22 cellular contexts compared by ENCODE assay signal in genomic region chr2:16032282-16033031, GRCh38.
A peak's percentile ranks its signal among the peaks of the same experiment; 100 is the strongest.
DNase-seq lines count a peak whose midpoint lies in the region; ATAC-seq and TF ChIP-seq lines count a peak whose summit lies in the region.
"Had no signal": no experiment of that assay in that cellular context is flagged by ENCODE, and none has a peak within 500 bp of the region (broad histone marks: within the 10 kb centered on the region; RNA-seq: fewer than 3 reads in every experiment).

No MANE protein-coding gene starts in this region.

- no peaks in the 10 kb centered on the region for H3K36me3 Mint-ChIP-seq in neural progenitor cell
- H3K36me3 Mint-ChIP-seq: CD14-positive monocyte; CD4-positive, alpha-beta memory T cell; CD4-positive, CD25-positive, alpha-beta regulatory T cell; CD8-positive, alpha-beta memory T cell had no signal

- H2AFZ ChIP-seq in neural progenitor cell (replicated peaks): no peak overlapping the region

- H3K36me3 ChIP-seq in BE2C: no peaks in the 10 kb centered on the region
- no peaks in the 10 kb centered on the region for H3K36me3 ChIP-seq in neural progenitor cell
- H3K36me3 ChIP-seq: BLaER1 had no signal

- H3K4me3 Mint-ChIP-seq in neural progenitor cell: peak overlapping the region; percentile 39
- H3K4me3 Mint-ChIP-seq: B cell; CD14-positive monocyte; CD4-positive, alpha-beta memory T cell; CD4-positive, CD25-positive, alpha-beta regulatory T cell; CD8-positive, alpha-beta memory T cell had no signal

- H3K27ac Mint-ChIP-seq in neural progenitor cell: no peak overlapping the region
- H3K27ac Mint-ChIP-seq: B cell; CD4-positive, alpha-beta memory T cell; CD4-positive, CD25-positive, alpha-beta regulatory T cell; CD8-positive, alpha-beta memory T cell had no signal

- peak overlapping the region; percentile 82 for H3K27ac ChIP-seq in VCaP
- H3K27ac ChIP-seq in neural progenitor cell: no peak overlapping the region
- peak overlapping the region; percentile 94 for H3K27ac ChIP-seq in substantia nigra (ENCODE audit: low read depth, low read length, poor library complexity, severe bottlenecking)
- H3K27ac ChIP-seq: 22Rv1, A549, BLaER1 had no signal

- H3K27me3 ChIP-seq in BE2C (no peaks in the 10 kb centered on the region), neural progenitor cell (no peaks in the 10 kb centered on the region)
- H3K27me3 ChIP-seq: BLaER1 had no signal

- ATAC-seq in HG02759 (IDR thresholded peaks at IDR 0.05; ENCODE audit: unreplicated experiment) (no peak), GM21825 (IDR thresholded peaks at IDR 0.05; ENCODE audit: unreplicated experiment) (no peak)
- ATAC-seq: A549, GM12878 had no signal

- peaks cover 36% of the 10 kb centered on the region for H3K9me3 ChIP-seq in BE2C
- no peaks in the 10 kb centered on the region for H3K9me3 ChIP-seq in neural progenitor cell (ENCODE audit: low read depth)
- H3K9me3 ChIP-seq: A549, BLaER1 had no signal

- no peaks in the 10 kb centered on the region for H3K9me3 Mint-ChIP-seq in neural progenitor cell
- H3K9me3 Mint-ChIP-seq: CD14-positive monocyte; CD4-positive, CD25-positive, alpha-beta regulatory T cell had no signal

- peak overlapping the region; percentile 62 for H3K4me2 ChIP-seq in neural progenitor cell
- H3K4me2 ChIP-seq: A549, BLaER1 had no signal

- TF ChIP-seq CTCF in BE2C (IDR thresholded peaks at IDR 0.05; ENCODE audit: low read depth, low read length) (no peak), VCaP (conservative IDR thresholded peaks at IDR 0.05) (no peak), neural progenitor cell (IDR thresholded peaks at IDR 0.05) (no peak)

- H3F3A ChIP-seq in neural progenitor cell (ENCODE audit: low read depth): peaks cover 42% of the 10 kb centered on the region

- no peak overlapping the region for H3K4me3 ChIP-seq in BE2C (ENCODE audit: low read depth, low read length)
- H3K4me3 ChIP-seq in neural progenitor cell: no peak overlapping the region
- H3K4me3 ChIP-seq: A549, BLaER1, GM12878 had no signal

- H3K27me3 Mint-ChIP-seq in neural progenitor cell (ENCODE audit: insufficient read depth, low read depth): peaks cover 39% of the 10 kb centered on the region
- H3K27me3 Mint-ChIP-seq: B cell; CD4-positive, alpha-beta memory T cell; CD4-positive, CD25-positive, alpha-beta regulatory T cell; CD8-positive, alpha-beta memory T cell had no signal

- no peaks in the 10 kb centered on the region for H3K79me2 ChIP-seq in neural progenitor cell (ENCODE audit: low read depth)

- DNase-seq in BE2C (peak; percentile 98), neural progenitor cell (ENCODE audit: low spot score) (no peak), substantia nigra (lab: John Stamatoyannopoulos, UW) (no peak), glomerular visceral epithelial cell (ENCODE audit: extremely low spot score) (no peak)
- DNase-seq: AML-193; C1 segment of cervical spinal cord; CD4-positive, alpha-beta memory T cell; CD4-positive, CD25-positive, alpha-beta regulatory T cell; CD8-positive, alpha-beta memory T cell; DMS 273 treated with DMSO at 0.1 percent for 48 hours; DND-41; EL; GDM1 had no signal

- peaks cover 70% of the 10 kb centered on the region for H3K4me1 Mint-ChIP-seq in neural progenitor cell
- H3K4me1 Mint-ChIP-seq: B cell; CD4-positive, alpha-beta memory T cell; CD8-positive, alpha-beta memory T cell had no signal

- peaks cover 15% of the 10 kb centered on the region for H4K20me1 ChIP-seq in neural progenitor cell (ENCODE audit: low read depth)
- H4K20me1 ChIP-seq: BLaER1 had no signal

- H3K4me1 ChIP-seq in BE2C (peaks cover 9% of the 10 kb centered on the region), neural progenitor cell (peaks cover 47% of the 10 kb centered on the region)
- H3K4me1 ChIP-seq: A549 had no signal

- no peak overlapping the region for H3K9ac ChIP-seq in neural progenitor cell
- H3K9ac ChIP-seq: BLaER1 had no signal
